ENCODE assay signal across 1 cellular context in genomic region chr2:218645126-218645525, GRCh38.
TF ChIP-seq lines count a peak whose summit lies in the region.

No MANE protein-coding gene starts in this region.

TF ChIP-seq in IMR-90, 13 proteins besides CTCF, POLR2A, EP300 and RAD21:
- TF ChIP-seq RFX5 (IDR thresholded peaks at IDR 0.05; ENCODE audit: low read depth, low read length) (no peak), CHD1 (IDR thresholded peaks at IDR 0.05; ENCODE audit: low read depth, low read length) (no peak), NFE2L2 (IDR thresholded peaks at IDR 0.05; ENCODE audit: low read depth, low read length) (peak; percentile 68; the same call in 1 of the 2 replicates)
- TF ChIP-seq, protein P1, sequence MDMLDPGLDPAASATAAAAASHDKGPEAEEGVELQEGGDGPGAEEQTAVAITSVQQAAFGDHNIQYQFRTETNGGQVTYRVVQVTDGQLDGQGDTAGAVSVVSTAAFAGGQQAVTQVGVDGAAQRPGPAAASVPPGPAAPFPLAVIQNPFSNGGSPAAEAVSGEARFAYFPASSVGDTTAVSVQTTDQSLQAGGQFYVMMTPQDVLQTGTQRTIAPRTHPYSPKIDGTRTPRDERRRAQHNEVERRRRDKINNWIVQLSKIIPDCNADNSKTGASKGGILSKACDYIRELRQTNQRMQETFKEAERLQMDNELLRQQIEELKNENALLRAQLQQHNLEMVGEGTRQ (IDR thresholded peaks at IDR 0.05; ENCODE audit: low read depth, low read length): no peak
TF ChIP-seq in IMR-90: peak in this region for 1.
